In genomic region chr1:28110555-28110954, GRCh38 we compare ENCODE assay signal across 1 cellular context.
TF ChIP-seq lines count a peak whose summit lies in the region.

No MANE protein-coding gene starts in this region.

TF ChIP-seq in endothelial cell of umbilical vein, 7 proteins besides CTCF, POLR2A, EP300 and RAD21 (continued from another document):
- TF ChIP-seq JUN (IDR thresholded peaks at IDR 0.05; ENCODE audit: borderline replicate concordance, insufficient read depth, insufficient read length, low read depth) = peak; percentile 37
- no peak for TF ChIP-seq MAX (IDR thresholded peaks at IDR 0.05; ENCODE audit: insufficient read depth, insufficient read length)
- TF ChIP-seq FOS (IDR thresholded peaks at IDR 0.05; ENCODE audit: borderline replicate concordance, insufficient read depth, low read length) = peak; percentile 82
- no peak for TF ChIP-seq EZH2 (IDR thresholded peaks at IDR 0.05; ENCODE audit: borderline replicate concordance, low read depth, low read length, severe bottlenecking)
- TF ChIP-seq GATA2 (IDR thresholded peaks at IDR 0.05; ENCODE audit: insufficient read depth, insufficient read length, low read depth, low read length) = no peak
